In the genomic region with DNA sequence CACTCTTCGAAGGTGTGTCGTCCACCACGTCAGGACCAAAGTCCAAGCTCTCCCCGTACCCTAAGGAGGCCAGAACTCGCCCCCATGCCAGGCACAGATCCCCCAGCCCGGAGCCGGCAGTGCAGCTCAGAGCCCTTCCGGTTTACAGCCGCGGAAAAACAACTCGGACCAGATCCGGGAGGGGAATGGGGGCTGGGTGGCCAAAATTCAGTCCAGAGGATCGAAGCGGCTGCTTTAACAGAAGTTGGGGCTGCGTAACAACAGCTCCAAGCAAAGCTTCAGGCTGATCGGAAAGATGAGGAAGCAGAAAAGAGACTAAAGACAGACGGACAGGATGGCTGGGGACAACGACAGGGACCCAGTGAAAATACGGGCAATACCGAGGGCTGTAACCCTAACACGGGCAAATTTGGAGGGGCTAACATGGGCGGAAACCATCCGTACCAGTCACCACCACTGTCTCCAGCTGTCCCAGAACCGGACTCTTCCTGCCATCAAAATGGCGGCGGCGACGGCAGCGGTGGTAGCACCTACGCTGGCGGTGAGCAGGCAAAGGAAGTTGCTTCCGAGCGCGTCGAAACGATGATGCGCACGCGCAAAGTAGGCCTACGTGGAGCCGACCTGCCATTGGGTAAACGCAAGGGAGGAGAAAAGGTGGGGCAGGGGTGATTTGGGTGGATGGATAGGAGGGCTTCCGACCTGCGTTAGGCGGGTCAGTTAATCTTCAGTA, we compare ENCODE assay signal across 8 cellular contexts. TPM values are rescaled to one million over a fixed set of nuclear protein-coding genes. Genes with fewer than 3 reads are reported as not detected.
DNase-seq lines count a peak whose midpoint lies in the region; ATAC-seq, FAIRE-seq and TF ChIP-seq lines count a peak whose summit lies in the region.

A gene (minus strand): TSS at position 556 of the 730 bp plus-strand sequence. CDS start 678 bp downstream, outside the sequence.

- no peak for TF ChIP-seq EP300 in upper lobe of left lung (IDR thresholded peaks at IDR 0.05)

- peak within 1 kb of the TSS; percentile 58 to 92 (median 81) for H3K4me3 ChIP-seq in heart left ventricle
- peak within 1 kb of the TSS; percentile 58 to 74 (median 63) for H3K4me3 ChIP-seq in upper lobe of left lung

- H3K27me3 ChIP-seq in heart left ventricle (no peaks in the 10 kb centered on the region), upper lobe of left lung (no peaks in the 10 kb centered on the region)

- H3K9me3 Mint-ChIP-seq in T-cell, result no peaks in the 10 kb centered on the region

- 0% methylated on average over 45 of the region's 45 CpGs for WGBS in adipose tissue, 3 donors
- 0 to 1% (median 0%) methylated on average over 44 to 45 of the region's 45 CpGs for whole genome bisulfite sequencing in heart left ventricle, 4 donors
- 0% methylated on average over 34 to 45 of the region's 45 CpGs for WGBS in upper lobe of left lung, 2 donors

- H3K36me3 ChIP-seq in heart left ventricle (peaks cover 0 to 31% (median 18%) of the 10 kb centered on the region in 9 donors), upper lobe of left lung (peaks cover 0 to 11% (median 0%) of the 10 kb centered on the region in 4 donors)

- peak in 1 of 12 donors; percentile 11 for TF ChIP-seq CTCF in heart left ventricle (IDR thresholded peaks at IDR 0.05)
- peak in 2 of 6 experiments; percentile 11 to 32 for TF ChIP-seq CTCF in upper lobe of left lung (IDR thresholded peaks at IDR 0.05)

- DNase-seq in GM12891 (ENCODE audit: insufficient read length, low spot score), result peak; percentile 32
- DNase-seq in NCI-H1436 treated with DMSO at 0.1 percent for 48 hours (lab: John Stamatoyannopoulos, UW), result peak; percentile 87
- DNase-seq in T-cell, result peak; percentile 80 to 95 (median 91)
- peak; percentile 93 to 97 (median 96) for DNase-seq in heart left ventricle
- peak; percentile 88 to 99 (median 94) for DNase-seq in posterior cingulate gyrus
- peak; percentile 94 to 96 for DNase-seq in upper lobe of left lung

- H3K4me1 ChIP-seq in heart left ventricle, result peaks cover 4 to 50% (median 31%) of the 10 kb centered on the region in 12 donors
- peaks cover 15 to 38% (median 33%) of the 10 kb centered on the region in 4 donors for H3K4me1 ChIP-seq in upper lobe of left lung

- peak within 1 kb of the TSS; percentile 96 to 99 (median 99) for H3K4me3 Mint-ChIP-seq in T-cell

- CTCF ChIA-PET in T-cell (lab: Charles Lee), result interaction anchor here (0.6 to 2.1 kb wide), 10 partner anchors 8 to 1823 kb away, joined by 3 to 16 read pairs (median 5); a partner anchor contains a TSS

- POLR2A ChIA-PET in T-cell (lab: Charles Lee), result interaction anchor here in 1 of 2 donors (0.6 to 1.7 kb wide), 8 partner anchors 9 to 1703 kb away, joined by 3 to 6 read pairs (median 3); a partner anchor contains a TSS

- peak; percentile 98 for FAIRE-seq in GM12891 (lab: Jason Lieb, UNC)

- ATAC-seq in HG02840 (IDR thresholded peaks at IDR 0.05; ENCODE audit: low FRiP score, unreplicated experiment) (peak; percentile 99), T-cell (replicated peaks in 1 of 4) (peak; percentile 97 to 98 (median 98)), heart left ventricle (peak; percentile 99), upper lobe of left lung (ENCODE audit: low FRiP score in 2 of 2) (peak; percentile 98 to 99)

- H3K27ac ChIP-seq in adipose tissue (ENCODE audit: low read depth, low read length), result peak within 1 kb of the TSS; percentile 89
- H3K27ac ChIP-seq in heart left ventricle, result peak within 1 kb of the TSS; percentile 84 to 98 (median 96)
- H3K27ac ChIP-seq in upper lobe of left lung, result peak within 1 kb of the TSS; percentile 91 to 99 (median 97)

- H3K27me3 Mint-ChIP-seq in T-cell, result peaks cover 18 to 23% of the 10 kb centered on the region in 2 donors

- H3K4me1 Mint-ChIP-seq in T-cell, result peaks cover 44 to 57% (median 50%) of the 10 kb centered on the region in 3 donors

- H3K27ac Mint-ChIP-seq in T-cell, result peak within 1 kb of the TSS; percentile 96 to 99

- peaks cover 26% of the 10 kb centered on the region for H3K36me3 Mint-ChIP-seq in T-cell

- TF ChIP-seq POLR2A in GM12891 (IDR thresholded peaks at IDR 0.05; ENCODE audit: low read depth, low read length), result peak; percentile 97
- TF ChIP-seq POLR2A in heart left ventricle (IDR thresholded peaks at IDR 0.05), result peak in 1 of 2 donors; percentile 75
- TF ChIP-seq POLR2A in upper lobe of left lung (IDR thresholded peaks at IDR 0.05), result peak in 3 of 4 donors; percentile 82 to 92 (median 85)

- H3K9me3 ChIP-seq in heart left ventricle (no peaks in the 10 kb centered on the region), upper lobe of left lung (no peaks in the 10 kb centered on the region)

- intact Hi-C loops in heart left ventricle (cut with DNase I) (loop anchor here in 1 of 10 donors (10.0 kb wide), 2 partner anchors 1563 to 1827 kb away; a partner anchor contains a TSS), posterior cingulate gyrus (cut with DNase I) (no loop called here)

TF ChIP-seq in GM12891, 5 proteins besides CTCF, POLR2A, EP300 and RAD21:
- TF ChIP-seq SPI1 (IDR thresholded peaks at IDR 0.05; ENCODE audit: low read depth, low read length), result peak; percentile 41; the same call in 1 of the 2 replicates
- no peak for TF ChIP-seq PAX5 (IDR thresholded peaks at IDR 0.05; ENCODE audit: insufficient read depth, low read length, severe bottlenecking)
- peak; percentile 99 for TF ChIP-seq TAF1 (IDR thresholded peaks at IDR 0.05; ENCODE audit: low read depth, low read length)
- peak; percentile 82; the same call in 1 of the 2 replicates for TF ChIP-seq POU2F2 (IDR thresholded peaks at IDR 0.05; ENCODE audit: low read depth, low read length)
- TF ChIP-seq POLR2AphosphoS5 (IDR thresholded peaks at IDR 0.05; ENCODE audit: low read depth, low read length), result peak; percentile 98

RNA-seq across cellular contexts. Expression of the gene that starts here (rescaled TPM):
- 101 TPM for polyA plus RNA-seq in GM12891 (2012; ENCODE audit: low read depth, missing spikeins)
- 10 to 100 TPM; 56.8 to 65.0 (median 61.4) TPM for total RNA-seq in T-cell
- polyA plus RNA-seq in adipose tissue, result 10 to 100 TPM; 71.3 to 90.1 (median 74.8) TPM
- 100 to 1,000 TPM in 8 of 9 donors, 10 to 100 TPM in 1; 66.6 to 130 (median 117) TPM for total RNA-seq in heart left ventricle
- 100 to 1,000 TPM in 1 of 2 donors, 10 to 100 TPM in 1; 34.0 to 152 TPM for polyA plus RNA-seq in heart left ventricle
- 10 to 100 TPM; 21.1 to 80.9 (median 68.9) TPM for total RNA-seq in upper lobe of left lung

Comparison
In these comparisons a context has a peak if more than half of its experiments do, and no peak if none do; other contexts are left out.
1. Peak in every context shown above with its lines: DNase-seq, ATAC-seq, H3K4me3 ChIP-seq and H3K27ac ChIP-seq.
2. DNase-seq: peak in every context shown above with its lines; median percentile 96 in heart left ventricle; 95 in upper lobe of left lung; 94 in posterior cingulate gyrus; 91 in T-cell; 87 in NCI-H1436 treated with DMSO at 0.1 percent for 48 hours; 32 in GM12891.